In genomic region chr2:219638217-219638947, GRCh38 we compare ENCODE assay signal across 16 cellular contexts. TPM values are rescaled to one million over a fixed set of nuclear protein-coding genes. Genes with fewer than 3 reads are reported as not detected.
DNase-seq lines count a peak whose midpoint lies in the region; TF ChIP-seq lines count a peak whose summit lies in the region.
"Had no signal": no experiment of that assay in that cellular context is flagged by ENCODE, and none has a peak within 500 bp of the region (broad histone marks: within the 10 kb centered on the region; RNA-seq: fewer than 3 reads in every experiment).

No MANE protein-coding gene starts in this region.

- no peak overlapping the region for H3K23ac ChIP-seq in trophoblast cell (ENCODE audit: low read length)

- peaks cover 10% of the 10 kb centered on the region for H3K36me3 Mint-ChIP-seq in glutamatergic neuron (ENCODE audit: unreplicated experiment)
- no peaks in the 10 kb centered on the region for H3K36me3 Mint-ChIP-seq in activated naive CD4-positive, alpha-beta T cell treated with anti-CD3 and anti-CD28 coated beads for 36 hours (ENCODE audit: low read depth)

- no CpG with 5 or more reads among the region's 17 CpGs for WGBS in trophoblast cell (ENCODE audit: extremely low coverage, insufficient coverage, insufficient read length)

- DNase-seq in NCI-H345 treated with DMSO at 0.1 percent for 48 hours (lab: John Stamatoyannopoulos, UW; ENCODE audit: unreplicated experiment) (peak; percentile 11), NCI-H345 (lab: John Stamatoyannopoulos, UW) (no peak), OCI-LY7 (ENCODE audit: low spot score) (no peak), fibroblast of the aortic adventitia (ENCODE audit: low read depth) (no peak), trophoblast cell (no peak), glutamatergic neuron (no peak)
- DNase-seq in stimulated activated naive CD4-positive, alpha-beta T cell treated with Interleukin-2 at 50 U/mL for 16 hours (lab: John Stamatoyannopoulos, UW) = no peak
- DNase-seq in activated naive CD4-positive, alpha-beta T cell treated with anti-CD3 and anti-CD28 coated beads for 36 hours = no peak
- DNase-seq: activated CD4-positive, alpha-beta T cell treated with anti-CD3 and anti-CD28 coated beads, Interleukin-2, amount 50 U/mL, for 48 hours; cerebellar nuclear complex; left colon; NCI-H187; stimulated activated CD4-positive, alpha-beta T cell treated with anti-CD3 and anti-CD28 coated beads, Interleukin-12 subunit alpha, Interleukin-12 subunit beta, amount 100 ng/mL, for 4 hours had no signal

- H3K4me1 Mint-ChIP-seq in glutamatergic neuron (ENCODE audit: low read depth, unreplicated experiment) = peaks cover 3% of the 10 kb centered on the region
- peaks cover 5% of the 10 kb centered on the region for H3K4me1 Mint-ChIP-seq in activated naive CD4-positive, alpha-beta T cell treated with anti-CD3 and anti-CD28 coated beads for 36 hours (ENCODE audit: low read depth)

- BruUV-seq in OCI-LY7 (replicated peaks; lab: Mats Ljungman, UMichigan) = no TSS peak

- intact Hi-C loops in OCI-LY7 (cut with micrococcal nuclease; ENCODE audit: unreplicated experiment) = no loop called here
- intact Hi-C loops in activated naive CD4-positive, alpha-beta T cell treated with anti-CD3 and anti-CD28 coated beads for 36 hours (cut with micrococcal nuclease) = no loop called here

- H3K4me1 ChIP-seq in OCI-LY7 (ENCODE audit: insufficient read depth, low read length, poor library complexity, severe bottlenecking) = peaks cover 6% of the 10 kb centered on the region
- H3K4me1 ChIP-seq in trophoblast cell (ENCODE audit: control insufficient read depth in 1 of 2, insufficient read depth in 2 of 2, low read length in 2 of 2) = peaks cover 7 to 8% of the 10 kb centered on the region in 2 experiments

- H3K9me2 ChIP-seq in OCI-LY7 (ENCODE audit: insufficient read depth, low read length) = no peaks in the 10 kb centered on the region

- H2AK5ac ChIP-seq in trophoblast cell (ENCODE audit: low read length) = no peak overlapping the region

- H3K36me3 ChIP-seq in OCI-LY7 (ENCODE audit: insufficient read depth, low read length) (no peaks in the 10 kb centered on the region), trophoblast cell (ENCODE audit: control insufficient read depth in 1 of 2, insufficient read depth in 2 of 2, low read length in 2 of 2) (peaks cover 12 to 26% of the 10 kb centered on the region in 2 experiments)
- H3K36me3 ChIP-seq: upper lobe of left lung had no signal

- no peak overlapping the region for H4K8ac ChIP-seq in trophoblast cell (ENCODE audit: low read depth, low read length)

- H2BK5ac ChIP-seq in trophoblast cell (ENCODE audit: low read depth, low read length, poor library complexity) = no peak overlapping the region

- CTCF ChIA-PET in OCI-LY7 (lab: Charles Lee; ENCODE audit: unreplicated experiment) = no interaction called here
- CTCF ChIA-PET in activated naive CD4-positive, alpha-beta T cell treated with anti-CD3 and anti-CD28 coated beads for 36 hours (lab: Charles Lee) = no interaction called here

- H3K27ac Mint-ChIP-seq in glutamatergic neuron (ENCODE audit: unreplicated experiment) = no peak overlapping the region
- H3K27ac Mint-ChIP-seq in activated naive CD4-positive, alpha-beta T cell treated with anti-CD3 and anti-CD28 coated beads for 36 hours = no peak overlapping the region
- H3K27ac Mint-ChIP-seq: T-helper 1 cell treated with Interleukin-12 subunit alpha and Interleukin-12 subunit beta and Interleukin-4 antibody, amounts not matched to agents 30 μg/mL and 1 μg/mL, for 36 hours had no signal

- peaks cover 6% of the 10 kb centered on the region for H3K9me3 Mint-ChIP-seq in glutamatergic neuron (ENCODE audit: unreplicated experiment)
- no peaks in the 10 kb centered on the region for H3K9me3 Mint-ChIP-seq in activated naive CD4-positive, alpha-beta T cell treated with anti-CD3 and anti-CD28 coated beads for 36 hours
- H3K9me3 Mint-ChIP-seq: T-helper 1 cell treated with Interleukin-12 subunit alpha and Interleukin-12 subunit beta and Interleukin-4 antibody, amounts not matched to agents 30 μg/mL and 1 μg/mL, for 36 hours had no signal

- H3K79me1 ChIP-seq in trophoblast cell (ENCODE audit: low read length) = peaks cover 8% of the 10 kb centered on the region

- H3K4ac ChIP-seq in trophoblast cell (ENCODE audit: low read depth, low read length) = no peak overlapping the region

- no peak overlapping the region for H3K4me2 ChIP-seq in OCI-LY7 (ENCODE audit: low read length)
- no peak overlapping the region for H3K4me2 ChIP-seq in trophoblast cell (ENCODE audit: low read length)
- H3K4me2 ChIP-seq: KMS-11 had no signal

- no peak overlapping the region for H3K18ac ChIP-seq in trophoblast cell (ENCODE audit: low read length)

- no peak overlapping the region for H4K12ac ChIP-seq in trophoblast cell (ENCODE audit: low read depth, low read length)

- no peak overlapping the region for H3K14ac ChIP-seq in trophoblast cell (ENCODE audit: low read length)

- TF ChIP-seq CTCF in OCI-LY7 (conservative IDR thresholded peaks at IDR 0.05; ENCODE audit: low read length) (0 out of 2 replicates have a peak, but pooled peaks have one; percentile 14), fibroblast of the aortic adventitia (IDR thresholded peaks at IDR 0.05; ENCODE audit: insufficient read depth, low read length) (peak; percentile 23), glutamatergic neuron (IDR thresholded peaks at IDR 0.05; ENCODE audit: partially characterized antibody, unreplicated experiment) (no peak)

- POLR2A ChIA-PET in OCI-LY7 (lab: Charles Lee) = no interaction called here

- no peak overlapping the region for H3K4me3 Mint-ChIP-seq in glutamatergic neuron (ENCODE audit: unreplicated experiment)
- no peak overlapping the region for H3K4me3 Mint-ChIP-seq in activated naive CD4-positive, alpha-beta T cell treated with anti-CD3 and anti-CD28 coated beads for 36 hours
- H3K4me3 Mint-ChIP-seq: T-helper 1 cell treated with Interleukin-12 subunit alpha and Interleukin-12 subunit beta and Interleukin-4 antibody, amounts not matched to agents 30 μg/mL and 1 μg/mL, for 36 hours had no signal

- H4K20me1 ChIP-seq in OCI-LY7 (ENCODE audit: insufficient read depth, low read length) = no peaks in the 10 kb centered on the region

- H3K79me2 ChIP-seq in OCI-LY7 (ENCODE audit: insufficient read depth, low read depth, low read length) (no peaks in the 10 kb centered on the region), trophoblast cell (ENCODE audit: control insufficient read depth, insufficient read depth, low read length, poor library complexity) (no peaks in the 10 kb centered on the region)

- no peaks in the 10 kb centered on the region for H3K9me3 ChIP-seq in OCI-LY7 (ENCODE audit: low read length)
- peaks cover 5% of the 10 kb centered on the region for H3K9me3 ChIP-seq in trophoblast cell (ENCODE audit: insufficient read depth, low read depth, low read length)
- H3K9me3 ChIP-seq: upper lobe of left lung had no signal

- no peak overlapping the region for H4K91ac ChIP-seq in trophoblast cell (ENCODE audit: low read depth, low read length)

- H3K4me3 ChIP-seq in OCI-LY7 (ENCODE audit: low read depth, low read length, poor library complexity, severe bottlenecking) (no peak overlapping the region), fibroblast of the aortic adventitia (ENCODE audit: low read depth, low read length) (no peak overlapping the region), trophoblast cell (ENCODE audit: low read depth, low read length) (peak overlapping the region; percentile 23)
- H3K4me3 ChIP-seq: upper lobe of left lung had no signal

- no peaks in the 10 kb centered on the region for H3K27me3 ChIP-seq in trophoblast cell (ENCODE audit: insufficient read depth, low read length)
- H3K27me3 ChIP-seq: upper lobe of left lung had no signal

- H3K27ac ChIP-seq in OCI-LY7 (ENCODE audit: low read depth, low read length, poor library complexity, severe bottlenecking) (no peak overlapping the region), trophoblast cell (ENCODE audit: low read depth, low read length) (no peak overlapping the region)
- H3K27ac ChIP-seq: KMS-11, upper lobe of left lung had no signal

- no peak overlapping the region for H3K9ac ChIP-seq in trophoblast cell (ENCODE audit: low read length)
- H3K9ac ChIP-seq: KMS-11 had no signal

- H2AFZ ChIP-seq in OCI-LY7 (ENCODE audit: low read length) (no peak overlapping the region), trophoblast cell (ENCODE audit: insufficient read depth, low read length, poor library complexity) (no peak overlapping the region)

- no peak overlapping the region for H2BK12ac ChIP-seq in trophoblast cell (ENCODE audit: low read length)

- H3K27me3 Mint-ChIP-seq in glutamatergic neuron (ENCODE audit: unreplicated experiment) = peaks cover 14% of the 10 kb centered on the region
- peaks cover 6% of the 10 kb centered on the region for H3K27me3 Mint-ChIP-seq in activated naive CD4-positive, alpha-beta T cell treated with anti-CD3 and anti-CD28 coated beads for 36 hours (ENCODE audit: low read depth)

- no peak overlapping the region for H2BK120ac ChIP-seq in trophoblast cell (ENCODE audit: insufficient read depth, low read length, poor library complexity)

RNA-seq across cellular contexts. Expression of gene SLC4A3, which starts 11.0 kb away (rescaled TPM):
- total RNA-seq in OCI-LY7 (2014; rRNA removed; shearing (Covaris generic)) = 0.05 TPM in 1 of 2 replicates, not detected in the other
- total RNA-seq in OCI-LY7 (2022) (not detected in 2 replicates), fibroblast of the aortic adventitia (ENCODE audit: low replicate concordance) (2.5 and 14.7 TPM in 2 replicates), glutamatergic neuron (ENCODE audit: unreplicated experiment) (24.4 TPM)
- polyA plus RNA-seq in trophoblast cell (2013) = 8.9 and 9.4 TPM in 2 replicates
- not detected for total RNA-seq in activated naive CD4-positive, alpha-beta T cell treated with anti-CD3 and anti-CD28 coated beads for 36 hours

RNA-seq across cellular contexts. Expression of gene STK11IP, which starts 40.7 kb away (rescaled TPM):
- total RNA-seq in OCI-LY7 (2014; rRNA removed; shearing (Covaris generic)) = 16.5 and 26.5 TPM in 2 replicates
- total RNA-seq in OCI-LY7 (2022) = 30.7 and 37.6 TPM in 2 replicates
- 11.7 and 12.3 TPM in 2 replicates for total RNA-seq in fibroblast of the aortic adventitia (ENCODE audit: low replicate concordance)
- polyA plus RNA-seq in trophoblast cell (2013) = 19.1 and 19.7 TPM in 2 replicates
- total RNA-seq in glutamatergic neuron (ENCODE audit: unreplicated experiment) = 34.5 TPM
- total RNA-seq in activated naive CD4-positive, alpha-beta T cell treated with anti-CD3 and anti-CD28 coated beads for 36 hours = 10 to 100 TPM; 32.1 TPM
